Comparison of ENCODE assay signal across 25 cellular contexts in the genomic region with DNA sequence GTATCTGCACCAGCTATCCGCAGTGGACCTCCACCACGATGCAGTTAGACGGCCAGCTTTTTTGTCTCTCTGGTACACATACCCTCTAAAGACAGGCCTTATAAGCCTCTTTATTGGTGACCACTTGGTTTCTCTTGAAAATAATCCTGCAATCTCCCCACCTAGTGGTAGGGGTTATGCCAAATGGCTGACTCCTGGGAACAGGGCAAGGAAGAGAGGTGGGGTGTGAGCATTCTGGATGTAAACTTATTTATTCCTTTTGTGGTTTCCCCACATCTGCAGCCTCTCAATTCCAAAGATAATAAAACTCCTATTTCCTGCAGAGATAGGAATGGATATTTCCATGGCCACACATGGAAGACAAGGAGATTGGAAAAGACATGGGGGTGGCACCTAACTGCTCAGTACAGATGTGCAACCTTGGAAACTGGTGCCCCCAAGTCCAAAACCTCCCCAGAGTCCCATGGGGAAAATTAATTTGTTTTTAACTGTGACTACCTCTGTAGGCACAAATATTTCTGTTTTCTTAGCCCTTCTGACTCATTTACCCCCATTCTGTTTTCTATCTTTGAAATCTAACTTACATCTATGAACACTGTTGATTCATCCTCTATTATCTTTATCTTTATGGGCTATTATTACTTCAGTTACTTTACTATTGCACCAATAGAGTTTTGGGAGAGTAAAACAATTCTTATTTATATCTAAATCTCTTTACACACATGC.
DNase-seq lines count a peak whose midpoint lies in the region; ATAC-seq, FAIRE-seq and TF ChIP-seq lines count a peak whose summit lies in the region.
"Had no signal": no experiment of that assay in that cellular context is flagged by ENCODE, and none has a peak within 500 bp of the region (broad histone marks: within the 10 kb centered on the region; RNA-seq: fewer than 3 reads in every experiment).

No MANE protein-coding gene starts in this region.

- no peak overlapping the region for H3K4me3 ChIP-seq in choroid plexus epithelial cell (ENCODE audit: low read depth, low read length)
- H3K4me3 ChIP-seq in keratinocyte (ENCODE audit: control insufficient read depth in 2 of 3, extremely low read depth in 1 of 3, insufficient read depth in 2 of 3, low read depth in 1 of 3, low read length in 3 of 3), result no peak overlapping the region
- H3K4me3 ChIP-seq in testis, result no peak overlapping the region
- H3K4me3 ChIP-seq in mucosa of descending colon, result no peak overlapping the region
- H3K4me3 ChIP-seq: BLaER1, tibial nerve had no signal

- no peaks in the 10 kb centered on the region for H3K27me3 ChIP-seq in keratinocyte (ENCODE audit: control insufficient read depth, extremely low read depth, insufficient read depth, low read length)
- no peaks in the 10 kb centered on the region for H3K27me3 ChIP-seq in testis
- H3K27me3 ChIP-seq: BLaER1, tibial nerve had no signal

- H3K36me3 ChIP-seq in keratinocyte (ENCODE audit: control insufficient read depth in 2 of 2, extremely low read depth in 1 of 2, insufficient read depth in 2 of 2, low read length in 2 of 2) (no peaks in the 10 kb centered on the region), testis (ENCODE audit: low read depth, missing control alignments) (no peaks in the 10 kb centered on the region), mucosa of descending colon (ENCODE audit: low read depth) (no peaks in the 10 kb centered on the region)
- H3K36me3 ChIP-seq: BLaER1, tibial nerve had no signal

- intact Hi-C loops in testis (cut with DNase I; ENCODE audit: low total_unique reads), result no loop called here
- intact Hi-C loops in mucosa of descending colon (cut with DNase I, micrococcal nuclease), result no loop called here

- H4K20me1 ChIP-seq in keratinocyte (ENCODE audit: control insufficient read depth, extremely low read depth, insufficient read depth, low read length), result no peaks in the 10 kb centered on the region
- H4K20me1 ChIP-seq: BLaER1 had no signal

- 90 to 93% methylated on average over 3 of the region's 3 CpGs for WGBS in testis, 2 donors

- H3K9me1 ChIP-seq in keratinocyte (ENCODE audit: control insufficient read depth, extremely low read depth, insufficient read depth, low read length), result no peaks in the 10 kb centered on the region

- TF ChIP-seq CTCF in C4-2B (conservative IDR thresholded peaks at IDR 0.05), result peak; percentile 18; the same call in 1 of the 2 replicates
- peak; percentile 31 for TF ChIP-seq CTCF in choroid plexus epithelial cell (conservative IDR thresholded peaks at IDR 0.05; ENCODE audit: low read depth, low read length)
- TF ChIP-seq CTCF in keratinocyte (optimal IDR thresholded peaks at IDR 0.05 in 1 of 3, IDR thresholded peaks at IDR 0.05 in 1 of 3, conservative IDR thresholded peaks at IDR 0.05 in 1 of 3; ENCODE audit: extremely low read depth in 1 of 3, insufficient read depth in 2 of 3, low read length in 3 of 3), result peak in 2 of 3 experiments; percentile 1 to 14
- TF ChIP-seq CTCF in testis (IDR thresholded peaks at IDR 0.05), result no peak
- no peak for TF ChIP-seq CTCF in mucosa of descending colon (IDR thresholded peaks at IDR 0.05)

- no peak overlapping the region for H2AFZ ChIP-seq in keratinocyte (ENCODE audit: control insufficient read depth, low read length)
- H2AFZ ChIP-seq: parathyroid adenoma had no signal

- H3K27ac ChIP-seq in C4-2B (no peak overlapping the region), keratinocyte (ENCODE audit: control insufficient read depth, insufficient read depth, low read length) (no peak overlapping the region), testis (no peak overlapping the region)
- H3K27ac ChIP-seq: BLaER1, HL-60, parathyroid adenoma, tibial nerve had no signal

- no peak overlapping the region for H3K9ac ChIP-seq in keratinocyte (ENCODE audit: control insufficient read depth, extremely low read depth, insufficient read depth, low read length)
- H3K9ac ChIP-seq: BLaER1, parathyroid adenoma had no signal

- ATAC-seq in GM21381 (IDR thresholded peaks at IDR 0.05; ENCODE audit: unreplicated experiment), result no peak
- ATAC-seq in mucosa of descending colon, result no peak
- ATAC-seq: natural killer cell treated with Interleukin-12 subunit alpha and Interleukin-12 subunit beta and Interleukin-15 and Interleukin-18, amount 100 ng/mL, for 72 hours; sciatic nerve had no signal

- H3K4me2 ChIP-seq in keratinocyte (ENCODE audit: control insufficient read depth, extremely low read depth, insufficient read depth, low read depth, low read length), result no peak overlapping the region
- H3K4me2 ChIP-seq: BLaER1 had no signal

- no peak for FAIRE-seq in keratinocyte (lab: Jason Lieb, UNC)
- FAIRE-seq: D721Med had no signal

- dilution Hi-C loops in keratinocyte (cut with MboI; ENCODE audit: extremely low pct_ligation_motif_present, low sequenced_read_pairs), result no loop called here

- no peaks in the 10 kb centered on the region for H3K4me1 ChIP-seq in keratinocyte (ENCODE audit: control insufficient read depth, extremely low read depth, insufficient read depth, low read length)
- no peaks in the 10 kb centered on the region for H3K4me1 ChIP-seq in testis
- no peaks in the 10 kb centered on the region for H3K4me1 ChIP-seq in mucosa of descending colon (ENCODE audit: low read depth)
- H3K4me1 ChIP-seq: BLaER1, parathyroid adenoma, tibial nerve had no signal

- no peak for TF ChIP-seq POLR2A in testis (IDR thresholded peaks at IDR 0.05)

- peak; percentile 8 for DNase-seq in HT1080 (ENCODE audit: low read depth)
- peak; percentile 12 for DNase-seq in choroid plexus epithelial cell (ENCODE audit: low read depth)
- DNase-seq in keratinocyte (ENCODE audit: low read depth, low spot score), result no peak
- no peak for DNase-seq in NCI-H2227 treated with DMSO at 0.1 percent for 48 hours (lab: John Stamatoyannopoulos, UW)
- DNase-seq in testis, result no peak
- no peak for DNase-seq in mucosa of descending colon
- DNase-seq: activated CD4-positive, alpha-beta T cell treated with anti-CD3 and anti-CD28 coated beads, Interleukin-2, amount 50 U/mL, for 4 hours; activated naive CD4-positive, alpha-beta T cell treated with Interleukin-2 at 50 U/mL for 16 hours; activated T-cell treated with anti-CD3 and anti-CD28 coated beads for 4 hours; effector memory CD4-positive, alpha-beta T cell; foreskin melanocyte; GDM1; hypothalamus; MV-4-11; NCI-H2029 treated with DMSO at 0.1 percent for 48 hours; stimulated activated naive CD4-positive, alpha-beta T cell had no signal

- H3K79me2 ChIP-seq in keratinocyte (ENCODE audit: control insufficient read depth, insufficient read depth, low read length), result no peaks in the 10 kb centered on the region
- H3K79me2 ChIP-seq: parathyroid adenoma had no signal

- H3K9me3 ChIP-seq in keratinocyte (ENCODE audit: control insufficient read depth, low read depth, low read length), result no peaks in the 10 kb centered on the region
- H3K9me3 ChIP-seq in testis, result no peaks in the 10 kb centered on the region
- no peaks in the 10 kb centered on the region for H3K9me3 ChIP-seq in mucosa of descending colon
- H3K9me3 ChIP-seq: BLaER1, tibial nerve had no signal

Comparison
In these comparisons a context has a peak if more than half of its experiments do, and no peak if none do; other contexts are left out.
1. CTCF ChIP-seq: peak in C4-2B (single experiment), choroid plexus epithelial cell (single experiment) and keratinocyte (2 of 3); none in testis (0 of 3) and mucosa of descending colon (single experiment).
2. DNase-seq: peak in HT1080 (single experiment) and choroid plexus epithelial cell (single experiment); none in keratinocyte (single experiment), NCI-H2227 treated with DMSO at 0.1 percent for 48 hours (single experiment), testis (single experiment) and mucosa of descending colon (0 of 3).